6 cellular contexts compared by ENCODE assay signal in genomic region chr9:136769710-136770191, GRCh38. TPM values are rescaled to one million over a fixed set of nuclear protein-coding genes. Genes with fewer than 3 reads are reported as not detected.
DNase-seq lines count a peak whose midpoint lies in the region; ATAC-seq and TF ChIP-seq lines count a peak whose summit lies in the region.

No MANE protein-coding gene starts in this region.

- H3K36me3 Mint-ChIP-seq in naive B cell = peaks cover 0 to 8% of the 10 kb centered on the region in 2 donors

- peaks cover 0 to 6% (median 3%) of the 10 kb centered on the region in 7 donors for H3K9me3 Mint-ChIP-seq in naive B cell

- H3K4me3 Mint-ChIP-seq in naive B cell = peak overlapping the region in 2 of 8 donors; percentile 45 to 62

- peaks cover 0 to 8% (median 6%) of the 10 kb centered on the region in 3 donors for H3K27me3 Mint-ChIP-seq in naive B cell

- peak; percentile 24 to 50 for ATAC-seq in naive B cell (ENCODE audit: low read depth in 2 of 2)
- no peak for ATAC-seq in HG03025 (IDR thresholded peaks at IDR 0.05; ENCODE audit: low FRiP score, unreplicated experiment)

- peak; percentile 65 for TF ChIP-seq CTCF in LNCAP (IDR thresholded peaks at IDR 0.05)

- DNase-seq in AG08395 (ENCODE audit: low spot score) (peak; percentile 32), naive B cell (peak; percentile 40), KG1 (lab: John Stamatoyannopoulos, UW) (no peak)
- DNase-seq in activated naive CD8-positive, alpha-beta T cell treated with anti-CD3 and anti-CD28 coated beads, Interleukin-2, amount 50 U/mL, for 16 hours (ENCODE audit: low read depth, low spot score) = peak; percentile 29

- H3K27ac Mint-ChIP-seq in naive B cell = peak overlapping the region in 3 of 6 donors; percentile 21 to 95 (median 80)

- peaks cover 33 to 42% (median 39%) of the 10 kb centered on the region in 3 donors for H3K4me1 Mint-ChIP-seq in naive B cell

RNA-seq across cellular contexts. Expression of gene LCN15, which starts 5.4 kb away (rescaled TPM):
- polyA plus RNA-seq in naive B cell (ENCODE audit: low read depth in 6 of 6) = under 1 TPM in 1 of 6 donors, not detected in 5; 0.09 TPM

RNA-seq across cellular contexts. Expression of gene LCN8, which starts 11.7 kb away (rescaled TPM):
- polyA plus RNA-seq in naive B cell (ENCODE audit: low read depth in 6 of 6) = 10 to 100 TPM in 2 of 6 donors, under 1 TPM in 3, not detected in 1; 0.39 to 69.1 (median 0.73) TPM

RNA-seq across cellular contexts. Expression of gene TMEM141, which starts 21.4 kb away (rescaled TPM):
- polyA plus RNA-seq in naive B cell (ENCODE audit: low read depth in 6 of 6) = 10 to 100 TPM; 29.3 to 47.7 (median 35.7) TPM

RNA-seq across cellular contexts. Expression of gene LCN6, which starts 21.4 kb away (rescaled TPM):
- not detected for polyA plus RNA-seq in naive B cell (ENCODE audit: low read depth in 6 of 6)

RNA-seq across cellular contexts. Expression of gene CCDC183, which starts 26.4 kb away (rescaled TPM):
- 1 to 10 TPM in 1 of 6 donors, under 1 TPM in 1, not detected in 4; 0.24 to 1.7 TPM for polyA plus RNA-seq in naive B cell (ENCODE audit: low read depth in 6 of 6)
